ENCODE assay signal across 1 cellular context in the genomic region with DNA sequence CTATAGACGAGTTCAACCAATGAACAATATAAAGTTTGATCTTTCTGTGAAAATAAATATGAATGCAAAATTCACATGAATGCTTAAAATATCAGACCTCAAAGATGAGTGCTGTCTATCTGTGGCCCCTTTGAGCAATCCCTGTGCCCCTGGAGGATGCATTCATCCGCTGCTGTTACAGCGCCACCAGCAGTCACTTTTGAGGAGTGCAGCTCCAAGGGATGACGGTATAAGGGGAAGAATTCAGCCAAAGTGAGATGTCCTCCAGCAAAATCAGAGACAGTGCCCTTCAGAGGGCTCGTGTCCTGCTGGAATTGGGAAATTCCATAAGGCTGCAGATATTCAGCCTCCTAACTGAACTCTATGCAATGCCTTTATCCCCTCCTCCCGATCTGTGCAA.
TF ChIP-seq lines count a peak whose summit lies in the region.

No MANE protein-coding gene starts in this region.

TF ChIP-seq in K562, 482 proteins besides CTCF, POLR2A, EP300 and RAD21 (continued from another document):
- TF ChIP-seq, protein P1, sequence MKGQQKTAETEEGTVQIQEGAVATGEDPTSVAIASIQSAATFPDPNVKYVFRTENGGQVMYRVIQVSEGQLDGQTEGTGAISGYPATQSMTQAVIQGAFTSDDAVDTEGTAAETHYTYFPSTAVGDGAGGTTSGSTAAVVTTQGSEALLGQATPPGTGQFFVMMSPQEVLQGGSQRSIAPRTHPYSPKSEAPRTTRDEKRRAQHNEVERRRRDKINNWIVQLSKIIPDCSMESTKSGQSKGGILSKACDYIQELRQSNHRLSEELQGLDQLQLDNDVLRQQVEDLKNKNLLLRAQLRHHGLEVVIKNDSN (CRISPR knock-in tag; IDR thresholded peaks at IDR 0.05) = no peak
- TF ChIP-seq CREB5 (CRISPR knock-in tag; IDR thresholded peaks at IDR 0.05) = no peak
